In the genomic region with DNA sequence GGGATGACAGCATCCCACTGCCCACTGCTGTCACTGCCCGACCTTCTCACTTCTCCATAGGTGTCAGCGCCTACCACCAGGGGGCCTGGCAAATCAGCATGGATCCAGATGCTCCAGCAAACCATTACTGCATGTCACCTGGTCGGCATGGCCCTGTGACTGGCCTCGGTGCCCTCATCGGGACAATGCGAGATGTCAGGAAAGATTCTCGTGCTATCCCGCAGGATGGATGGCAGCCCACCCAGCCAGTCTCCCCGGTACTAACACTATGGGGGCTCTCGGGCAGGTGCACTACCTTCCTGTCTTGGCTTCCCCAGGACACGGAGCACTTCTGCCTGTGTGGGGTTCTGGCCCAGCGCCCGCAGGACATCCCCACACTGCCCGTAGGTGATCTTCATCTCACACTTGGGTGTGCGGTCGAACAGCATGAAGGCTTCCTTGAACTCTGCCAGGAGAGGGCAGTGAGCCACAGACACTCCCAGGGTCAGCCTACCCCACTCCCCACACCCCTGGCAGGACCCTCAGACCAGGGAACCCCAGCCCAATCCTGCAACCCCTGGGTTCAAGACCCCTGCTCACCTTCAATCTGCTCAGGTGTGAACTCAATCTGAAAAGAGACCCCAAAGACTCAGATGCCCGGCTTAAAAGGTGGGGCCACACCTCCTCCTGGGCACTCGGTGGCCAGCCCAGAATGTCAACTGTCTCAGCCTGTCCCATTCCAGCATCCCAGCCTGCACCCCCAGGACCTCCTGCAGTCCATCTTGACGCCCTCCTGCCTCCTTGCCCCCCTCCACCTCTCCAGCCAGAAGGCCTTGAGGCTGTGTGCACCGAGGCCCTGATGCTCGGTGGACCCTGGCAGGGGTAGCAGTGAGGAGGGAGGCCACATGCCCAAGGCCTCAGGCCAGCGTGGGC, we compare ENCODE assay signal across 8 cellular contexts. TPM values are rescaled to one million over a fixed set of nuclear protein-coding genes. Genes with fewer than 3 reads are reported as not detected.
DNase-seq lines count a peak whose midpoint lies in the region; ATAC-seq, FAIRE-seq and TF ChIP-seq lines count a peak whose summit lies in the region.

No MANE protein-coding gene starts in this region.

- DNase-seq in Calu3 (peak; percentile 68), K562 (ENCODE audit: extremely low read depth in 1 of 4, low spot score in 3 of 4) (peak in 3 of 4 experiments; percentile 54 to 74 (median 68)), esophagus squamous epithelium (lab: John Stamatoyannopoulos, UW) (no peak)
- DNase-seq in Jurkat, Clone E6-1 (ENCODE audit: low read depth, low spot score), result peak; percentile 11
- peak; percentile 40 for DNase-seq in natural killer cell treated with Interleukin-12 subunit alpha and Interleukin-12 subunit beta and Interleukin-15 and Interleukin-18, amount 100 ng/mL, for 72 hours (ENCODE audit: low spot score)

- intact Hi-C loops in Calu3 (cut with micrococcal nuclease; ENCODE audit: unreplicated experiment) (loop anchor here (5.0 kb wide), 1 partner anchor 37 kb away; no protein-coding TSS in a partner anchor), K562 (cut with micrococcal nuclease) (loop anchor here (10.0 kb wide), 1 partner anchor 514 kb away; no protein-coding TSS in a partner anchor), esophagus squamous epithelium (cut with DNase I) (no loop called here)

- peaks cover 10 to 56% of the 10 kb centered on the region in 2 experiments; a peak in 4 of 5 replicates for H3K27me3 ChIP-seq in K562 (ENCODE audit: control insufficient read depth in 2 of 2, insufficient read depth in 2 of 2, low read length in 2 of 2)
- peaks cover 0 to 28% (median 0%) of the 10 kb centered on the region in 4 donors for H3K27me3 ChIP-seq in esophagus squamous epithelium

- in situ Hi-C loops in K562 (cut with MboI), result no loop called here

- H3K27ac ChIP-seq in K562 (ENCODE audit: extremely low read depth, low read depth, low read length), result no peak overlapping the region
- no peak overlapping the region for H3K27ac ChIP-seq in esophagus squamous epithelium

- no peak overlapping the region for H3K4me2 ChIP-seq in K562 (ENCODE audit: insufficient read depth, low read length)

- H3K36me3 ChIP-seq in K562 (ENCODE audit: control insufficient read depth, insufficient read depth, low read length) (no peaks in the 10 kb centered on the region), esophagus squamous epithelium (no peaks in the 10 kb centered on the region)

- peak in 1 of 2 experiments; percentile 40; a peak in 1 of 4 replicates for TF ChIP-seq RAD21 in K562 (CRISPR knock-in tag; conservative IDR thresholded peaks at IDR 0.05 in 1 of 2, IDR thresholded peaks at IDR 0.05 in 1 of 2)

- H3K4me3 ChIP-seq in Jurkat, Clone E6-1 (ENCODE audit: low read length), result no peak overlapping the region
- H3K4me3 ChIP-seq in K562, result no peak overlapping the region
- H3K4me3 ChIP-seq in esophagus squamous epithelium, result no peak overlapping the region

- BruUV-seq in Calu3 (replicated peaks; lab: Mats Ljungman, UMichigan) (no TSS peak), K562 (replicated peaks; lab: Mats Ljungman, UMichigan) (no TSS peak)

- H3K4me1 ChIP-seq in K562 (replicated peaks in 1 of 2; ENCODE audit: control insufficient read depth in 2 of 2, insufficient read depth in 2 of 2, low read length in 2 of 2), result peaks cover 0 to 5% of the 10 kb centered on the region in 2 experiments; a peak in 2 of 5 replicates
- H3K4me1 ChIP-seq in esophagus squamous epithelium, result peaks cover 0 to 15% (median 6%) of the 10 kb centered on the region in 3 donors

- no peak overlapping the region for H3K4me3 Mint-ChIP-seq in Calu3 (ENCODE audit: low read depth, unreplicated experiment)
- no peak overlapping the region for H3K4me3 Mint-ChIP-seq in natural killer cell treated with Interleukin-12 subunit alpha and Interleukin-12 subunit beta and Interleukin-15 and Interleukin-18, amount 100 ng/mL, for 72 hours

- H3K9me3 Mint-ChIP-seq in Calu3 (ENCODE audit: low read depth, unreplicated experiment), result no peaks in the 10 kb centered on the region
- no peaks in the 10 kb centered on the region for H3K9me3 Mint-ChIP-seq in natural killer cell treated with Interleukin-12 subunit alpha and Interleukin-12 subunit beta and Interleukin-15 and Interleukin-18, amount 100 ng/mL, for 72 hours

- CTCF ChIA-PET in Calu3 (lab: Charles Lee) (interaction anchor here (0.9 to 1.0 kb wide), 2 partner anchors 34 to 49 kb away, joined by 3 to 4 read pairs; no protein-coding TSS in a partner anchor), K562 (lab: Yijun Ruan, JAX; ENCODE audit: low intra/inter-chr PET ratio) (interaction anchor here (0.6 kb wide), 1 partner anchor 36 kb away, joined by 4 read pairs; no protein-coding TSS in a partner anchor)

- H3K27ac Mint-ChIP-seq in Calu3 (ENCODE audit: unreplicated experiment), result no peak overlapping the region
- H3K27ac Mint-ChIP-seq in natural killer cell treated with Interleukin-12 subunit alpha and Interleukin-12 subunit beta and Interleukin-15 and Interleukin-18, amount 100 ng/mL, for 72 hours, result no peak overlapping the region

- H3K36me3 Mint-ChIP-seq in Calu3 (ENCODE audit: insufficient read depth, unreplicated experiment), result no peaks in the 10 kb centered on the region
- no peaks in the 10 kb centered on the region for H3K36me3 Mint-ChIP-seq in natural killer cell treated with Interleukin-12 subunit alpha and Interleukin-12 subunit beta and Interleukin-15 and Interleukin-18, amount 100 ng/mL, for 72 hours

- no peaks in the 10 kb centered on the region for H3K9me3 ChIP-seq in K562 (replicated peaks; ENCODE audit: control insufficient read depth, insufficient read depth, low read depth, low read length)
- no peaks in the 10 kb centered on the region for H3K9me3 ChIP-seq in esophagus squamous epithelium

- POLR2A ChIA-PET in K562 (lab: Yijun Ruan, JAX), result no interaction called here

- WGBS in K562 (ENCODE audit: insufficient coverage, low coverage, missing lambda C conversion rate), result 27% methylated on average over 22 of the region's 22 CpGs
- WGBS in esophagus squamous epithelium, 2 donors, result 86 to 93% methylated on average over 6 to 17 of the region's 22 CpGs

- H2AFZ ChIP-seq in K562 (ENCODE audit: low read depth, low read length), result no peak overlapping the region

- H3K27me3 Mint-ChIP-seq in Calu3 (ENCODE audit: unreplicated experiment), result peaks cover 61% of the 10 kb centered on the region
- peaks cover 0 to 4% of the 10 kb centered on the region in 2 donors for H3K27me3 Mint-ChIP-seq in natural killer cell treated with Interleukin-12 subunit alpha and Interleukin-12 subunit beta and Interleukin-15 and Interleukin-18, amount 100 ng/mL, for 72 hours

- TF ChIP-seq POLR2A in K562 (conservative IDR thresholded peaks at IDR 0.05) (no peak), esophagus squamous epithelium (IDR thresholded peaks at IDR 0.05) (no peak)

- 0 out of 2 replicates have a peak, but pooled peaks cover 7% of the 10 kb centered on the region for H4K20me1 ChIP-seq in K562 (replicated peaks; ENCODE audit: control insufficient read depth, insufficient read depth, low read length)

- H3K4me1 Mint-ChIP-seq in Calu3 (ENCODE audit: low read depth, unreplicated experiment), result no peaks in the 10 kb centered on the region
- H3K4me1 Mint-ChIP-seq in natural killer cell treated with Interleukin-12 subunit alpha and Interleukin-12 subunit beta and Interleukin-15 and Interleukin-18, amount 100 ng/mL, for 72 hours (ENCODE audit: low read depth in 2 of 2), result no peaks in the 10 kb centered on the region

- no peak overlapping the region; a peak in 1 of 4 replicates for H3K9ac ChIP-seq in K562 (ENCODE audit: insufficient read depth in 1 of 2, low read depth in 2 of 2, low read length in 2 of 2)

- H3K9me1 ChIP-seq in K562 (ENCODE audit: control insufficient read depth, insufficient read depth, low read length), result no peaks in the 10 kb centered on the region

- TF ChIP-seq CTCF in Calu3 (IDR thresholded peaks at IDR 0.05; ENCODE audit: unreplicated experiment) (peak; percentile 54), K562 (IDR thresholded peaks at IDR 0.05 in 2 of 3, conservative IDR thresholded peaks at IDR 0.05 in 1 of 3; ENCODE audit: insufficient read depth in 2 of 3, low read depth in 1 of 3, low read length in 3 of 3) (peak; percentile 62 to 77 (median 69)), esophagus squamous epithelium (IDR thresholded peaks at IDR 0.05) (peak in 3 of 6 experiments; percentile 15 to 46 (median 31))

- H3K79me2 ChIP-seq in K562 (ENCODE audit: control insufficient read depth, insufficient read depth, low read length), result no peaks in the 10 kb centered on the region

- peak; percentile 91 for FAIRE-seq in K562 (lab: Jason Lieb, UNC)

- TF ChIP-seq EP300 in K562 (IDR thresholded peaks at IDR 0.05; ENCODE audit: low read length), result no peak

- ATAC-seq in K562 (peak; percentile 82), HG03196 (IDR thresholded peaks at IDR 0.05; ENCODE audit: unreplicated experiment) (no peak), HG02885 (IDR thresholded peaks at IDR 0.05; ENCODE audit: poor library complexity, unreplicated experiment) (no peak), GM18517 (IDR thresholded peaks at IDR 0.05; ENCODE audit: unreplicated experiment) (no peak)
- ATAC-seq in natural killer cell treated with Interleukin-12 subunit alpha and Interleukin-12 subunit beta and Interleukin-15 and Interleukin-18, amount 100 ng/mL, for 72 hours, result no peak

RNA-seq across cellular contexts. Expression of gene MYL3, which starts 2.6 kb away (rescaled TPM):
- total RNA-seq in Calu3 (2022) (not detected in 2 replicates), K562 (2014; rRNA removed) (0.14 TPM in 1 of 2 replicates, not detected in the other), K562 (2014; rRNA removed; fragmentation: Illumina TruSeq; extraction: Trizol) (not detected in 2 replicates), K562 (2015; rRNA removed; fragmentation: Illumina TruSeq; extraction: Trizol) (not detected in 2 replicates), K562 (2021) (not detected in 2 replicates), esophagus squamous epithelium (1 to 10 TPM in 1 of 4 donors, under 1 TPM in 1, not detected in 2; 0.38 to 1.1 TPM)
- polyA plus RNA-seq in Jurkat, Clone E6-1 (2012; ENCODE audit: insufficient read depth, insufficient read length), result not detected
- total RNA-seq in K562 (2011; cell fraction: chromatin; rRNA removed; ENCODE audit: low replicate concordance), result not detected in 2 replicates
- total RNA-seq in K562 (2011; cell fraction: nucleolus; rRNA removed), result not detected in 2 replicates
- not detected in 2 replicates for total RNA-seq in K562 (2011; cell fraction: nucleoplasm; rRNA removed)
- polyA plus RNA-seq in K562 (2011; rRNA removed) (not detected in 2 replicates), K562 (2014; fragmentation: Illumina TruSeq; extraction: Trizol) (not detected in 2 replicates), K562 (2014; fragmentation: Nextera tagmentation; extraction: Ambion mirVana) (under 1 TPM in 1 of 2 experiments, not detected in 1; 0.45 TPM), K562 (2014; rRNA removed) (not detected in 2 replicates)
- not detected in 2 replicates for polyA plus RNA-seq in K562 (2011; cell fraction: cytosol; rRNA removed)
- not detected in 2 replicates for polyA plus RNA-seq in K562 (2011; cell fraction: nucleus; rRNA removed)
- polyA plus RNA-seq in K562 (2012), result not detected in 2 replicates
- polyA minus RNA-seq in K562 (2011; rRNA and poly(A)+ RNA removed), result not detected in 2 replicates
- polyA minus RNA-seq in K562 (2011; cell fraction: cytosol; rRNA and poly(A)+ RNA removed), result not detected in 2 replicates
- not detected in 2 replicates for polyA minus RNA-seq in K562 (2011; cell fraction: nucleus; rRNA and poly(A)+ RNA removed)
- not detected for total RNA-seq in natural killer cell treated with Interleukin-12 subunit alpha and Interleukin-12 subunit beta and Interleukin-15 and Interleukin-18, amount 100 ng/mL, for 72 hours

RNA-seq across cellular contexts. Expression of gene PTH1R, which starts 16.9 kb away (rescaled TPM):
- total RNA-seq in Calu3 (2022), result not detected in 2 replicates
- polyA plus RNA-seq in Jurkat, Clone E6-1 (2012; ENCODE audit: insufficient read depth, insufficient read length), result not detected
- not detected in 2 replicates for total RNA-seq in K562 (2011; cell fraction: chromatin; rRNA removed; ENCODE audit: low replicate concordance)
- total RNA-seq in K562 (2011; cell fraction: nucleolus; rRNA removed), result not detected in 2 replicates
- not detected in 2 replicates for total RNA-seq in K562 (2011; cell fraction: nucleoplasm; rRNA removed)
- not detected in 2 replicates for total RNA-seq in K562 (2014; rRNA removed)
- not detected in 2 replicates for total RNA-seq in K562 (2014; rRNA removed; fragmentation: Illumina TruSeq; extraction: Trizol)
- not detected in 2 replicates for total RNA-seq in K562 (2015; rRNA removed; fragmentation: Illumina TruSeq; extraction: Trizol)
- total RNA-seq in K562 (2021), result not detected in 2 replicates
- not detected in 2 replicates for polyA plus RNA-seq in K562 (2011; rRNA removed)
- not detected in 2 replicates for polyA plus RNA-seq in K562 (2011; cell fraction: cytosol; rRNA removed)
- not detected in 2 replicates for polyA plus RNA-seq in K562 (2011; cell fraction: nucleus; rRNA removed)
- polyA plus RNA-seq in K562 (2012), result not detected in 2 replicates
- polyA plus RNA-seq in K562 (2014; fragmentation: Illumina TruSeq; extraction: Trizol), result not detected in 2 replicates
- polyA plus RNA-seq in K562 (2014; fragmentation: Nextera tagmentation; extraction: Ambion mirVana), result not detected
- not detected in 2 replicates for polyA plus RNA-seq in K562 (2014; rRNA removed)
- not detected in 2 replicates for polyA minus RNA-seq in K562 (2011; rRNA and poly(A)+ RNA removed)
- polyA minus RNA-seq in K562 (2011; cell fraction: cytosol; rRNA and poly(A)+ RNA removed), result not detected in 2 replicates
- polyA minus RNA-seq in K562 (2011; cell fraction: nucleus; rRNA and poly(A)+ RNA removed), result not detected in 2 replicates
- not detected for total RNA-seq in natural killer cell treated with Interleukin-12 subunit alpha and Interleukin-12 subunit beta and Interleukin-15 and Interleukin-18, amount 100 ng/mL, for 72 hours
- 1 to 10 TPM in 3 of 4 donors, under 1 TPM in 1; 0.40 to 1.9 (median 1.5) TPM for total RNA-seq in esophagus squamous epithelium
